Comparison of ENCODE assay signal across 20 cellular contexts in genomic region chr3:71374582-71374981, GRCh38.
"Had no signal": no experiment of that assay in that cellular context is flagged by ENCODE, and none has a peak within 500 bp of the region (broad histone marks: within the 10 kb centered on the region; RNA-seq: fewer than 3 reads in every experiment).

No MANE protein-coding gene starts in this region.

- H3K27me3 ChIP-seq: breast epithelium, colonic mucosa, esophagus squamous epithelium, gastrocnemius medialis, sigmoid colon, vagina had no signal

- H3K27ac Mint-ChIP-seq: activated T-cell treated with anti-CD3 and anti-CD28 coated beads, Interleukin-2, amount 50 U/mL, for 72 hours; stimulated activated memory B cell treated with anti-CD40 and anti-IgM and Interleukin-4, amounts not matched to agents 10 μg/mL and 1 μg/mL and 100 μg/mL, for 72 hours; type B pancreatic cell had no signal

- H3K4me1 ChIP-seq: breast epithelium, colonic mucosa had no signal

- H3K27me3 Mint-ChIP-seq: stimulated activated memory B cell treated with anti-CD40 and anti-IgM and Interleukin-4, amounts not matched to agents 10 μg/mL and 1 μg/mL and 100 μg/mL, for 72 hours; type B pancreatic cell had no signal

- H3K9me3 Mint-ChIP-seq: activated naive CD4-positive, alpha-beta T cell treated with anti-CD3 and anti-CD28 coated beads, Interleukin-2, amount 10 ng/mL, durations not matched to agents 7 days and 5 days; activated T-cell treated with anti-CD3 and anti-CD28 coated beads, Interleukin-2, amount 50 U/mL, for 72 hours; stimulated activated memory B cell treated with anti-CD40 and anti-IgM and Interleukin-4, amounts not matched to agents 10 μg/mL and 1 μg/mL and 100 μg/mL, for 72 hours; type B pancreatic cell had no signal

- DNase-seq: activated CD4-positive, alpha-beta T cell treated with anti-CD3 and anti-CD28 coated beads for 1 hour; activated effector memory CD4-positive, alpha-beta T cell treated with anti-CD3 and anti-CD28 coated beads, Interleukin-2, amount 50 U/mL, for 16 hours; activated naive CD4-positive, alpha-beta T cell treated with anti-CD3 and anti-CD28 coated beads, Interleukin-2, amount 10 ng/mL, durations not matched to agents 7 days and 5 days; activated T-cell treated with anti-CD3 and anti-CD28 coated beads, Interleukin-2, amount 50 U/mL, for 72 hours; colonic mucosa; esophagus squamous epithelium; gastrocnemius medialis; hippocampal formation; left ventricle myocardium inferior; mammary epithelial cell; sigmoid colon; stimulated activated CD4-positive, alpha-beta T cell treated with anti-CD3 and anti-CD28 coated beads, Interleukin-15, amount 100 ng/mL, for 24 hours; WERI-Rb-1 had no signal

- H3K4me3 ChIP-seq: breast epithelium, colonic mucosa, esophagus squamous epithelium, gastrocnemius medialis, left ventricle myocardium inferior, sigmoid colon, smooth muscle cell, thoracic aorta, vagina had no signal

- ATAC-seq: activated T-cell treated with anti-CD3 and anti-CD28 coated beads, Interleukin-2, amount 50 U/mL, for 72 hours; stimulated activated memory B cell treated with anti-CD40 and anti-IgM and Interleukin-4, amounts not matched to agents 10 μg/mL and 1 μg/mL and 100 μg/mL, for 72 hours had no signal

- H3K9me3 ChIP-seq: breast epithelium, colonic mucosa, esophagus squamous epithelium, gastrocnemius medialis, left ventricle myocardium inferior, sigmoid colon, thoracic aorta, vagina had no signal

- H3K27ac ChIP-seq: breast epithelium, colonic mucosa, esophagus squamous epithelium, gastrocnemius medialis, left ventricle myocardium inferior, sigmoid colon, vagina, WERI-Rb-1 had no signal

- H3K36me3 ChIP-seq: breast epithelium, colonic mucosa, esophagus squamous epithelium, gastrocnemius medialis, left ventricle myocardium inferior, sigmoid colon, thoracic aorta, vagina, WERI-Rb-1 had no signal

- H3K4me3 Mint-ChIP-seq: activated naive CD4-positive, alpha-beta T cell treated with anti-CD3 and anti-CD28 coated beads, Interleukin-2, amount 10 ng/mL, durations not matched to agents 7 days and 5 days; activated T-cell treated with anti-CD3 and anti-CD28 coated beads, Interleukin-2, amount 50 U/mL, for 72 hours; neural crest cell; stimulated activated memory B cell treated with anti-CD40 and anti-IgM and Interleukin-4, amounts not matched to agents 10 μg/mL and 1 μg/mL and 100 μg/mL, for 72 hours; type B pancreatic cell had no signal
